8 cellular contexts compared by ENCODE assay signal in the genomic region with DNA sequence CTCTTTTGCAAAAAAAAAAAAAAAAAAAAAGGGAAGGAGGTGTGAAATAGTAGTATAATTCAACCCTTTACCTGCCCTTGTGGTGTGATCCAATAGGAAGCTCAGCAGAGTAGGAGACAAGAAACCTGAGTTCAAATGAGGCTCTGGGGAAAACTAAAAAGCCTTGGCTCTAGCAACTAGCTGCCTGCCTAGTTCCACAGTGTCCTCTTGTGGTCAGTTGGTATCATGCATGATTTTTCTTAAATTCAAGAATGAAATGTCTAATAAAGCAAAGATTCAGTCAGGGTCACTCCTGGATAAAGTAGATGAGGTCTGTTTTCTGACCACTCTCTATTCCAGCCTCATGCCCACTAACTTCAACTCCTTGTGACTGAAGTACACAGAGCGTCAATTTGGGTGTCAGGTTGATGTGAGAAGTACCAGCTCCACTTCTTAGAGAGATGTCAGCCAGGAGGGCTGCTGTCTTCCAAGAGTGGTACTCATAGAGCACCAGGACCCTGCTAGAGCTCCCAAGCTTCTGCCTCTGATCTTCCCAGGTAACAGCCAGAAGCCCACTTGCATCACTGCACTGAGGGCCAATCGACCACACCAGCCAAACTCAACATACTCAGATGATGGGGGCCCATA. TPM values are rescaled to one million over a fixed set of nuclear protein-coding genes. Genes with fewer than 3 reads are reported as not detected.
DNase-seq lines count a peak whose midpoint lies in the region; ATAC-seq lines count a peak whose summit lies in the region.

No MANE protein-coding gene starts in this region.

- no peak overlapping the region for H4K91ac ChIP-seq in mesenchymal stem cell (ENCODE audit: low read length)

- no peak overlapping the region for H3K27ac ChIP-seq in mesenchymal stem cell (ENCODE audit: low read length, poor library complexity, severe bottlenecking)

- peaks cover 0 to 6% of the 10 kb centered on the region in 2 experiments for H3K27me3 ChIP-seq in mesenchymal stem cell (ENCODE audit: control insufficient read depth in 1 of 2, insufficient read depth in 1 of 2, low read length in 2 of 2)

- in situ Hi-C loops in T47D (cut with HindIII; ENCODE audit: low pct_unique_long_range_greater_than_20kb, low sequenced_read_pairs) = no loop called here

- H3K23ac ChIP-seq in mesenchymal stem cell (ENCODE audit: low read length in 2 of 2) = no peak overlapping the region

- H4K8ac ChIP-seq in mesenchymal stem cell (ENCODE audit: low read length) = no peak overlapping the region

- no peaks in the 10 kb centered on the region for H3K36me3 ChIP-seq in mesenchymal stem cell (ENCODE audit: control insufficient read depth in 1 of 2, insufficient read depth in 2 of 2, low read depth in 1 of 2, low read length in 2 of 2)

- H2AK5ac ChIP-seq in mesenchymal stem cell (ENCODE audit: low read length, severe bottlenecking) = no peak overlapping the region

- H3K4me3 ChIP-seq in mesenchymal stem cell (ENCODE audit: insufficient read depth in 1 of 2, low read depth in 1 of 2, low read length in 2 of 2) = no peak overlapping the region

- peak; percentile 46 for ATAC-seq in HG02938 (IDR thresholded peaks at IDR 0.05; ENCODE audit: unreplicated experiment)
- ATAC-seq in GM21786 (IDR thresholded peaks at IDR 0.05; ENCODE audit: unreplicated experiment) = no peak

- no peak overlapping the region for H3K14ac ChIP-seq in mesenchymal stem cell (ENCODE audit: low read length in 2 of 2)

- no peak overlapping the region for H3K4me2 ChIP-seq in mesenchymal stem cell (ENCODE audit: low read length, poor library complexity, severe bottlenecking)

- no peak overlapping the region for H2BK15ac ChIP-seq in mesenchymal stem cell (ENCODE audit: low read depth, poor library complexity, severe bottlenecking)

- H2BK12ac ChIP-seq in mesenchymal stem cell (ENCODE audit: low read length in 2 of 2) = no peak overlapping the region

- H3K9ac ChIP-seq in mesenchymal stem cell (ENCODE audit: low read length) = no peak overlapping the region

- H2BK5ac ChIP-seq in mesenchymal stem cell (ENCODE audit: low read depth, low read length, poor library complexity, severe bottlenecking) = no peak overlapping the region

- H3K4me1 ChIP-seq in mesenchymal stem cell (ENCODE audit: control insufficient read depth, insufficient read depth, low read depth, low read length) = no peaks in the 10 kb centered on the region

- no peaks in the 10 kb centered on the region for H3K9me3 ChIP-seq in mesenchymal stem cell (ENCODE audit: control insufficient read depth, low read length)

- H3K18ac ChIP-seq in mesenchymal stem cell (ENCODE audit: low read depth in 1 of 2, low read length in 2 of 2) = no peak overlapping the region

- H2BK120ac ChIP-seq in mesenchymal stem cell (ENCODE audit: low read depth, low read length) = no peak overlapping the region

- no peak overlapping the region for H3K4ac ChIP-seq in mesenchymal stem cell (ENCODE audit: low read depth in 1 of 2, low read length in 2 of 2)

- 8% methylated on average over 1 of the region's 2 CpGs for whole genome bisulfite sequencing in mesenchymal stem cell

- no peak overlapping the region for H2AFZ ChIP-seq in mesenchymal stem cell (ENCODE audit: low read depth, low read length)

- H3K79me1 ChIP-seq in mesenchymal stem cell (replicated peaks; ENCODE audit: low read length, poor library complexity, severe bottlenecking) = no peaks in the 10 kb centered on the region

- DNase-seq in EL = peak; percentile 51
- DNase-seq in NCI-H748 treated with DMSO at 0.1 percent for 48 hours (lab: John Stamatoyannopoulos, UW) = peak; percentile 26
- peak; percentile 38 to 83 for DNase-seq in T47D (ENCODE audit: low read depth in 1 of 2, low spot score in 1 of 2)
- peak; percentile 51 for DNase-seq in mesenchymal stem cell
- no peak for DNase-seq in GOT3 (lab: John Stamatoyannopoulos, UW)
- DNase-seq in ecto neural progenitor cell (ENCODE audit: low spot score) = no peak

RNA-seq across cellular contexts. Expression of gene LSM5, which starts 10.5 kb away (rescaled TPM):
- polyA plus RNA-seq in mesenchymal stem cell (2013, experiment 1 of 2) = 67.9 TPM
- 76.5 TPM for polyA plus RNA-seq in mesenchymal stem cell (2013, experiment 2 of 2)

RNA-seq across cellular contexts. Expression of gene AVL9, which starts 15.6 kb away (rescaled TPM):
- polyA plus RNA-seq in mesenchymal stem cell (2013, experiment 1 of 2) = 11.4 TPM
- polyA plus RNA-seq in mesenchymal stem cell (2013, experiment 2 of 2) = 12.5 TPM

Comparison
In these comparisons a context has a peak if more than half of its experiments do, and no peak if none do; other contexts are left out.
1. DNase-seq: peak in EL (single experiment), NCI-H748 treated with DMSO at 0.1 percent for 48 hours (single experiment), T47D (2 of 2) and mesenchymal stem cell (single experiment); none in GOT3 (single experiment) and ecto neural progenitor cell (single experiment).